Comparison of ENCODE assay signal across 29 cellular contexts in genomic region chr15:89857673-89858072, GRCh38. TPM values are rescaled to one million over a fixed set of nuclear protein-coding genes. Genes with fewer than 3 reads are reported as not detected.
DNase-seq lines count a peak whose midpoint lies in the region; ATAC-seq, FAIRE-seq and TF ChIP-seq lines count a peak whose summit lies in the region.
"Had no signal": no experiment of that assay in that cellular context is flagged by ENCODE, and none has a peak within 500 bp of the region (broad histone marks: within the 10 kb centered on the region; RNA-seq: fewer than 3 reads in every experiment).

No MANE protein-coding gene starts in this region.

- TF ChIP-seq CTCF in A549 (IDR thresholded peaks at IDR 0.05): no peak

- CTCF ChIA-PET in A549 (lab: Yijun Ruan, JAX): interaction anchor here (1.9 to 3.4 kb wide), 2 partner anchors 17 to 97 kb away, joined by 11 to 17 read pairs; no protein-coding TSS in a partner anchor

- no peak for TF ChIP-seq RAD21 in A549 (conservative IDR thresholded peaks at IDR 0.05 in 1 of 2, IDR thresholded peaks at IDR 0.05 in 1 of 2)

- H3K4me2 ChIP-seq in A549: peak overlapping the region; percentile 53
- H3K4me2 ChIP-seq: smooth muscle cell had no signal

- TF ChIP-seq POLR2A in A549 (IDR thresholded peaks at IDR 0.05; ENCODE audit: low read length): no peak

- TF ChIP-seq EP300 in A549 (IDR thresholded peaks at IDR 0.05): no peak

- H3K4me3 ChIP-seq in A549: no peak overlapping the region
- H3K4me3 ChIP-seq: breast epithelium, GM12878, lower lobe of right lung, smooth muscle cell, upper lobe of right lung had no signal

- peak; percentile 59 to 78; a peak in 5 of 6 replicates for ATAC-seq in A549
- no peak for ATAC-seq in GM19328 (IDR thresholded peaks at IDR 0.05; ENCODE audit: unreplicated experiment)
- ATAC-seq in GM21390 (IDR thresholded peaks at IDR 0.05; ENCODE audit: unreplicated experiment): no peak
- ATAC-seq in HG03280 (IDR thresholded peaks at IDR 0.05; ENCODE audit: unreplicated experiment): no peak
- ATAC-seq: GM12878, lower lobe of right lung, T-cell, upper lobe of right lung had no signal

- POLR2A ChIA-PET in A549 (lab: Yijun Ruan, JAX): no interaction called here

- WGBS in A549 (ENCODE audit: missing lambda C conversion rate): 44% methylated on average over 3 of the region's 3 CpGs

- peak; percentile 63 for FAIRE-seq in A549 (lab: Jason Lieb, UNC)
- peak; percentile 47 for FAIRE-seq in islet of Langerhans (lab: Jason Lieb, UNC)
- FAIRE-seq: GM12878 had no signal

- DNase-seq in A549 (ENCODE audit: low read depth in 1 of 2, low spot score in 1 of 2) (peak; percentile 49 to 60), HuH-7.5 (ENCODE audit: low spot score) (peak; percentile 36), mucosa of gallbladder (ENCODE audit: low spot score) (peak; percentile 86), NCI-H345 treated with DMSO at 0.1 percent for 48 hours (lab: John Stamatoyannopoulos, UW; ENCODE audit: unreplicated experiment) (no peak)
- DNase-seq: activated CD4-positive, alpha-beta T cell treated with anti-CD3 and anti-CD28 coated beads, Interleukin-2, amount 10 ng/mL, durations not matched to agents 24 days and 14 days; activated effector memory CD4-positive, alpha-beta T cell treated with Interleukin-2 at 50 U/mL for 16 hours; CD4-positive, alpha-beta memory T cell; effector CD8-positive, alpha-beta T cell; IMR-90; lower lobe of right lung; MV-4-11; NCI-H1436 treated with DMSO at 0.1 percent for 48 hours; NCI-H2081 treated with DMSO at 0.1 percent for 48 hours; NCI-H2227 treated with DMSO at 0.1 percent for 48 hours; nephron progenitor cell; stimulated activated naive CD4-positive, alpha-beta T cell; T-cell; upper lobe of right lung had no signal

- H3K27ac ChIP-seq in A549: peak overlapping the region; percentile 56 to 66; a peak in 4 of 6 replicates
- H3K27ac ChIP-seq: 22Rv1, breast epithelium, lower lobe of right lung, RWPE1, upper lobe of right lung had no signal

- H3K9me3 ChIP-seq in A549: no peaks in the 10 kb centered on the region
- H3K9me3 ChIP-seq: breast epithelium, lower lobe of right lung, upper lobe of right lung had no signal

- H3K4me1 ChIP-seq in A549: peaks cover 29% of the 10 kb centered on the region
- H3K4me1 ChIP-seq: breast epithelium, lower lobe of right lung, upper lobe of right lung had no signal

TF ChIP-seq in A549, 52 proteins besides CTCF, POLR2A, EP300 and RAD21:
- TF ChIP-seq CBX8 (IDR thresholded peaks at IDR 0.05): no peak
- TF ChIP-seq, protein P1, sequence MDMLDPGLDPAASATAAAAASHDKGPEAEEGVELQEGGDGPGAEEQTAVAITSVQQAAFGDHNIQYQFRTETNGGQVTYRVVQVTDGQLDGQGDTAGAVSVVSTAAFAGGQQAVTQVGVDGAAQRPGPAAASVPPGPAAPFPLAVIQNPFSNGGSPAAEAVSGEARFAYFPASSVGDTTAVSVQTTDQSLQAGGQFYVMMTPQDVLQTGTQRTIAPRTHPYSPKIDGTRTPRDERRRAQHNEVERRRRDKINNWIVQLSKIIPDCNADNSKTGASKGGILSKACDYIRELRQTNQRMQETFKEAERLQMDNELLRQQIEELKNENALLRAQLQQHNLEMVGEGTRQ (IDR thresholded peaks at IDR 0.05): 0 out of 2 replicates have a peak, but pooled peaks have one; percentile 28

RNA-seq across cellular contexts. Expression of gene AP3S2, which starts 36.1 kb away (rescaled TPM):
- polyA plus RNA-seq in A549 (2011; rRNA removed) (56.7 and 85.9 TPM in 2 replicates), A549 (2017; fragmentation: RNase III; extraction: RNeasy Plus Mini Kit Qiagen cat#74134 plus additional on column Dnase treatment) (85.1 to 95.0 TPM (median 91.7 TPM) in 3 replicates)
- 12.0 and 16.5 TPM in 2 replicates for polyA plus RNA-seq in A549 (2012; cell fraction: cytosol; rRNA removed)
- 10.1 and 13.5 TPM in 2 replicates for polyA plus RNA-seq in A549 (2012; cell fraction: nucleus; rRNA removed)
- 55.1 and 58.0 TPM in 2 replicates for polyA minus RNA-seq in A549 (2011; rRNA and poly(A)+ RNA removed)
- 24.9 TPM for total RNA-seq in mucosa of gallbladder

RNA-seq across cellular contexts. Expression of gene ANPEP, which starts 43.0 kb away (rescaled TPM):
- 3.8 and 5.3 TPM in 2 replicates for polyA plus RNA-seq in A549 (2011; rRNA removed)
- 1.9 and 2.5 TPM in 2 replicates for polyA plus RNA-seq in A549 (2012; cell fraction: cytosol; rRNA removed)
- 9.2 and 12.7 TPM in 2 replicates for polyA plus RNA-seq in A549 (2012; cell fraction: nucleus; rRNA removed)
- 9.3 to 12.5 TPM (median 9.9 TPM) in 3 replicates for polyA plus RNA-seq in A549 (2017; fragmentation: RNase III; extraction: RNeasy Plus Mini Kit Qiagen cat#74134 plus additional on column Dnase treatment)
- polyA minus RNA-seq in A549 (2011; rRNA and poly(A)+ RNA removed): 5.9 and 6.5 TPM in 2 replicates
- 1,600 TPM for total RNA-seq in mucosa of gallbladder
- total RNA-seq: activated CD8-positive, alpha-beta memory T cell treated with anti-CD3 and anti-CD28 coated beads for 36 hours; SK-MEL-5 had no signal
- polyA plus RNA-seq: CD4-positive, alpha-beta memory T cell had no signal

RNA-seq across cellular contexts. Expression of gene ARPIN, which starts 55.1 kb away (rescaled TPM):
- 19.4 and 20.3 TPM in 2 replicates for polyA plus RNA-seq in A549 (2011; rRNA removed)
- 9.9 and 11.1 TPM in 2 replicates for polyA plus RNA-seq in A549 (2012; cell fraction: cytosol; rRNA removed)
- 8.2 and 13.3 TPM in 2 replicates for polyA plus RNA-seq in A549 (2012; cell fraction: nucleus; rRNA removed)
- polyA plus RNA-seq in A549 (2017; fragmentation: RNase III; extraction: RNeasy Plus Mini Kit Qiagen cat#74134 plus additional on column Dnase treatment): 14.0 to 20.2 TPM (median 17.2 TPM) in 3 replicates
- polyA minus RNA-seq in A549 (2011; rRNA and poly(A)+ RNA removed): 12.2 and 13.6 TPM in 2 replicates
- total RNA-seq in mucosa of gallbladder: 23.3 TPM
- total RNA-seq: activated CD4-positive, alpha-beta T cell treated with anti-CD3 and anti-CD28 coated beads, Interleukin-2, amount 10 ng/mL, durations not matched to agents 24 days and 14 days; activated CD8-positive, alpha-beta memory T cell treated with anti-CD3 and anti-CD28 coated beads for 36 hours; GM12878 had no signal
- polyA plus RNA-seq: CD4-positive, alpha-beta memory T cell had no signal

Comparison
In these comparisons a context has a peak if more than half of its experiments do, and no peak if none do; other contexts are left out.
1. ATAC-seq: peak in A549 (2 of 2); none in GM19328 (single experiment), GM21390 (single experiment) and HG03280 (single experiment).